2 cellular contexts compared by ENCODE assay signal in the genomic region with DNA sequence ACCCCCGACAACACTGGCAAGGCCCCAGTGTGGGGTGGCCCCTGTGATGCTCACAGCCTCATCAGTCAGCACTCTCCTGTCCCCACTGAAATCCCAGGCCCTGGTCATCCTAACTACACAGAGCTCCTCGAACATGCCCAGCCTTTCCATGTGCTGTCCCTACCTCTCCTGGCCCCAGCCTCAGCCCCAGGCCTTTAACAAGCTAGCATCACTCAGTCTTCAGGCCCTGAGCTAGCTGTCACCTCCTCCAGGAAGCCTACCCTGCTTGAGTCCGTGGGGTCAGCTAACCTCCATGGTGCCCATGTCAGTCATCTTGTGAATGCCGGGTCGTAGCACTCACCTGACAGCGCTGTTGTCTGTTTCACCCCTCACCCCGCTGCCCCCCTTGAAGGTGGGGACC.
TF ChIP-seq lines count a peak whose summit lies in the region.

No MANE protein-coding gene starts in this region.

TF ChIP-seq in A549, 52 proteins besides CTCF, POLR2A, EP300 and RAD21:
- TF ChIP-seq ZFP36 (IDR thresholded peaks at IDR 0.05; ENCODE audit: borderline replicate concordance, partially characterized antibody) (peak; percentile 67), FOXS1 (CRISPR knock-in tag; IDR thresholded peaks at IDR 0.05) (no peak)

TF ChIP-seq in H1, 55 proteins besides CTCF, POLR2A, EP300 and RAD21:
- TF ChIP-seq NANOG (IDR thresholded peaks at IDR 0.05; ENCODE audit: insufficient read depth, low read depth, low read length, poor library complexity, severe bottlenecking), result no peak
- TF ChIP-seq BCL11A (IDR thresholded peaks at IDR 0.05; ENCODE audit: low read depth in 2 of 2, low read length in 2 of 2), result no peak
- no peak for TF ChIP-seq GTF2F1 (IDR thresholded peaks at IDR 0.05; ENCODE audit: borderline replicate concordance, low read depth, low read length)
- no peak for TF ChIP-seq BACH1 (IDR thresholded peaks at IDR 0.05; ENCODE audit: low read length)
- no peak for TF ChIP-seq SP2 (IDR thresholded peaks at IDR 0.05; ENCODE audit: low read length)
- TF ChIP-seq JUND (IDR thresholded peaks at IDR 0.05; ENCODE audit: low read length), result no peak
- TF ChIP-seq TEAD4 (IDR thresholded peaks at IDR 0.05; ENCODE audit: low read depth, low read length), result no peak
- TF ChIP-seq SP4 (IDR thresholded peaks at IDR 0.05; ENCODE audit: low read length), result no peak
- TF ChIP-seq TCF12 (IDR thresholded peaks at IDR 0.05; ENCODE audit: low read depth, low read length), result no peak
- no peak for TF ChIP-seq EGR1 (IDR thresholded peaks at IDR 0.05; ENCODE audit: borderline replicate concordance, low read depth, low read length)
- TF ChIP-seq SUZ12 (IDR thresholded peaks at IDR 0.05; ENCODE audit: low read length), result no peak
- TF ChIP-seq, protein P1, sequence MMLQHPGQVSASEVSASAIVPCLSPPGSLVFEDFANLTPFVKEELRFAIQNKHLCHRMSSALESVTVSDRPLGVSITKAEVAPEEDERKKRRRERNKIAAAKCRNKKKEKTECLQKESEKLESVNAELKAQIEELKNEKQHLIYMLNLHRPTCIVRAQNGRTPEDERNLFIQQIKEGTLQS (IDR thresholded peaks at IDR 0.05; ENCODE audit: insufficient read depth, low read depth, low read length), result no peak
- TF ChIP-seq NRF1 (IDR thresholded peaks at IDR 0.05; ENCODE audit: low read depth, low read length), result no peak
- no peak for TF ChIP-seq SP1 (IDR thresholded peaks at IDR 0.05; ENCODE audit: low read depth, low read length)
